8 cellular contexts compared by ENCODE assay signal in the genomic region with DNA sequence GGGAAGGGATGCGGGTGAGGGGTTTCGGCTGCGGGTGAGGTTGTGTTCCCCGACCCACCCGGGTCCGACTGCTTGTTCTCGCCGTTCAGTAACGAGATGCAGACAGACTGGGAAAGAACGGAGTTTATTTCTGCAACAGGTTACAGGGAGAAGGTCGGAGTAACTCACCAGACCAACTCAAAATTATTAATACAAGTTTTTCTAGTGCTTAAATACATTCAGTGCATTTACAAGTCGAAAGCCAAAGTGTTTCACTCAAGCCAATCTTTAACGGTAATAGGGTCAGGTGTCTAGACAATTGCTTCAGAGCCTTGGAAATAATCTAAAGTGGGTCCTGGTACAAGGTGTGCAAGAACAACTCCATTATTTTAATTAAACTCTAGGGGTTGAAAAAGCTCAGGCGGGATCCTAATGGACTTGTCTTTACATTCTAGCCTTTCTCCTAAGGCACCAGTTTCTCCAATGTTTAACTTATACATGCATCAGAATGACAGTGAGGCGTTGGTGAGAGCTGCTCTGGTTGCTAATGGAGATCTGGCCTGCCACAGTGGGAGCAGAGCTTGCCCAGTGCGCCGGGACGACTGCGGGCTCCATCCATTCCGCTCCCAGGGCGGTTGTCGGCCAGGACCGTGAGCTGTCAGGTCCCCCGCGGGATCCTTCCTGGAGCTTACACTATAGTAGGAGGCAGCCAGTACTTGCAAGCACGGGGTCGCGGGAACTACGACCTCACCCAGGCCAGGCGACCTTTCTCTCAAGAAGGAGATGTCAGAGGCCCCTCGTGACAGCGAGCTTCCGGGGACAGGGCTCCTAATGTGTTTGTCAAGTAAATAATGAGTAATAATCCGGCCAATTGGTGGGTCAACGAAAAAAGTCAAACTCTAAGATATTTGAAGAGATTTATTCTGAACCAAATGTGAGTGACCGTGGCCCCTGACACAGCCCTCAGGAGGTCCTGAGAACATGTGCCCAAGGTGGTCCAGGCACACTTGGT. TPM values are rescaled to one million over a fixed set of nuclear protein-coding genes. Genes with fewer than 3 reads are reported as not detected.
A peak's percentile ranks its signal among the peaks of the same experiment; 100 is the strongest.
DNase-seq lines count a peak whose midpoint lies in the region; ATAC-seq lines count a peak whose summit lies in the region.

No MANE protein-coding gene starts in this region.

- H3K9me3 Mint-ChIP-seq in activated T-cell treated with anti-CD3 and anti-CD28 coated beads, Interleukin-2, amount 50 U/mL, for 4 hours = no peaks in the 10 kb centered on the region
- no peaks in the 10 kb centered on the region for H3K9me3 Mint-ChIP-seq in IgD-negative memory B cell
- no peaks in the 10 kb centered on the region for H3K9me3 Mint-ChIP-seq in central memory CD8-positive, alpha-beta T cell

- no peak for DNase-seq in activated T-cell treated with anti-CD3 and anti-CD28 coated beads, Interleukin-2, amount 50 U/mL, for 4 hours
- DNase-seq in activated T-cell treated with anti-CD3 and anti-CD28 coated beads for 4 hours (no peak), left lobe of liver (ENCODE audit: low spot score) (peak; percentile 82), substantia nigra (lab: John Stamatoyannopoulos, UW) (peak in 29 of 49 donors; percentile 2 to 41 (median 15)), COR-L47 (lab: John Stamatoyannopoulos, UW) (no peak)
- DNase-seq in central memory CD8-positive, alpha-beta T cell (ENCODE audit: low spot score in 2 of 2) = no peak

- peak overlapping the region; percentile 64 to 95 (median 90) for H3K27ac Mint-ChIP-seq in IgD-negative memory B cell
- peak overlapping the region; percentile 97 for H3K27ac Mint-ChIP-seq in central memory CD8-positive, alpha-beta T cell (ENCODE audit: low read depth)

- H3K4me1 Mint-ChIP-seq in activated T-cell treated with anti-CD3 and anti-CD28 coated beads, Interleukin-2, amount 50 U/mL, for 4 hours (ENCODE audit: low read depth) = peaks cover 40% of the 10 kb centered on the region
- H3K4me1 Mint-ChIP-seq in IgD-negative memory B cell = peaks cover 23 to 35% (median 28%) of the 10 kb centered on the region in 3 donors
- peaks cover 38% of the 10 kb centered on the region for H3K4me1 Mint-ChIP-seq in central memory CD8-positive, alpha-beta T cell

- H3K4me3 Mint-ChIP-seq in activated T-cell treated with anti-CD3 and anti-CD28 coated beads, Interleukin-2, amount 50 U/mL, for 4 hours = peak overlapping the region; percentile 99
- H3K4me3 Mint-ChIP-seq in IgD-negative memory B cell = peak overlapping the region; percentile 92 to 99 (median 97)
- H3K4me3 Mint-ChIP-seq in central memory CD8-positive, alpha-beta T cell = peak overlapping the region; percentile 95

- ATAC-seq in activated T-cell treated with anti-CD3 and anti-CD28 coated beads, Interleukin-2, amount 50 U/mL, for 4 hours = peak in 1 of 2 donors; percentile 4
- no peak for ATAC-seq in central memory CD8-positive, alpha-beta T cell (replicated peaks; ENCODE audit: extremely low read depth, poor library complexity, severe bottlenecking)
- ATAC-seq in left lobe of liver (peak; percentile 54), GM18519 (IDR thresholded peaks at IDR 0.05; ENCODE audit: low FRiP score, unreplicated experiment) (no peak)

- H3K27ac ChIP-seq in substantia nigra (ENCODE audit: low read depth, low read length, poor library complexity, severe bottlenecking) = peak overlapping the region; percentile 89

- no peaks in the 10 kb centered on the region for H3K36me3 Mint-ChIP-seq in activated T-cell treated with anti-CD3 and anti-CD28 coated beads, Interleukin-2, amount 50 U/mL, for 4 hours (ENCODE audit: insufficient read depth)
- no peaks in the 10 kb centered on the region for H3K36me3 Mint-ChIP-seq in IgD-negative memory B cell
- peaks cover 7% of the 10 kb centered on the region for H3K36me3 Mint-ChIP-seq in central memory CD8-positive, alpha-beta T cell (ENCODE audit: insufficient read depth)

- peaks cover 11% of the 10 kb centered on the region for H3K27me3 Mint-ChIP-seq in activated T-cell treated with anti-CD3 and anti-CD28 coated beads, Interleukin-2, amount 50 U/mL, for 4 hours (ENCODE audit: low read depth)
- H3K27me3 Mint-ChIP-seq in IgD-negative memory B cell = peaks cover 9% of the 10 kb centered on the region
- no peaks in the 10 kb centered on the region for H3K27me3 Mint-ChIP-seq in central memory CD8-positive, alpha-beta T cell

RNA-seq across cellular contexts. Expression of a gene that starts 0.8 kb away (rescaled TPM):
- total RNA-seq in activated T-cell treated with anti-CD3 and anti-CD28 coated beads, Interleukin-2, amount 50 U/mL, for 4 hours = 10 to 100 TPM; 75.5 to 88.7 (median 83.0) TPM
- polyA plus RNA-seq in IgD-negative memory B cell = 66.7 TPM
- total RNA-seq in left lobe of liver = 112 TPM

RNA-seq across cellular contexts. Expression of a gene that starts 4.1 kb away (rescaled TPM):
- under 1 TPM; 0.13 to 0.56 (median 0.14) TPM for total RNA-seq in activated T-cell treated with anti-CD3 and anti-CD28 coated beads, Interleukin-2, amount 50 U/mL, for 4 hours
- polyA plus RNA-seq in IgD-negative memory B cell = not detected
- 17.6 TPM for total RNA-seq in left lobe of liver

RNA-seq across cellular contexts. Expression of a gene that starts 32.1 kb away (rescaled TPM):
- under 1 TPM; 0.29 to 0.73 (median 0.35) TPM for total RNA-seq in activated T-cell treated with anti-CD3 and anti-CD28 coated beads, Interleukin-2, amount 50 U/mL, for 4 hours
- polyA plus RNA-seq in IgD-negative memory B cell = 1.1 TPM
- total RNA-seq in left lobe of liver = 1.6 TPM

Comparison
In these comparisons a context has a peak if more than half of its experiments do, and no peak if none do; other contexts are left out.
1. DNase-seq: peak in left lobe of liver (single experiment) and substantia nigra (29 of 49); none in activated T-cell treated with anti-CD3 and anti-CD28 coated beads, Interleukin-2, amount 50 U/mL, for 4 hours (single experiment), activated T-cell treated with anti-CD3 and anti-CD28 coated beads for 4 hours (single experiment), central memory CD8-positive, alpha-beta T cell (0 of 2) and COR-L47 (single experiment).
2. RNA of a gene that starts 4.1 kb away (total RNA-seq): 17.6 TPM in left lobe of liver (single experiment); 0.13 to 0.56 TPM in activated T-cell treated with anti-CD3 and anti-CD28 coated beads, Interleukin-2, amount 50 U/mL, for 4 hours; every median in the first group is over 10 times any median in the second.
3. Peak in every context shown above with its lines, with median percentiles within 50 percentile points of each other: H3K4me3 Mint-ChIP-seq.